7 cellular contexts compared by ENCODE assay signal in genomic region chr6:57047257-57047585, GRCh38. TPM values are rescaled to one million over a fixed set of nuclear protein-coding genes. Genes with fewer than 3 reads are reported as not detected.
A peak's percentile ranks its signal among the peaks of the same experiment; 100 is the strongest.
DNase-seq lines count a peak whose midpoint lies in the region; ATAC-seq, FAIRE-seq and TF ChIP-seq lines count a peak whose summit lies in the region.
"Not testable (repeated sequence)": the region's sequence is repeated elsewhere in the genome, so short reads cannot be mapped to it uniquely, and the experiment has no call there.

No MANE protein-coding gene starts in this region.

- not testable (repeated sequence) for TF ChIP-seq RAD21 in HepG2 (CRISPR knock-in tag; IDR thresholded peaks at IDR 0.05)

- TF ChIP-seq POLR2A in HepG2 (IDR thresholded peaks at IDR 0.05; ENCODE audit: insufficient read depth in 1 of 2, low read depth in 2 of 2, low read length in 2 of 2) = not testable (repeated sequence)

- H3K79me2 ChIP-seq in HepG2 (ENCODE audit: insufficient read depth, low read length) = peaks cover 35% of the 10 kb centered on the region

- POLR2A ChIA-PET in activated CD8-positive, alpha-beta T cell treated with anti-CD3 and anti-CD28 coated beads for 36 hours (lab: Charles Lee) = not testable (repeated sequence)
- POLR2A ChIA-PET in HepG2 (lab: Yijun Ruan, JAX) = interaction anchor here (0.8 kb wide), 1 partner anchor 125 kb away, joined by 3 read pairs; the partner anchor contains the start of gene BAG2

- no CpG with 5 or more reads among the region's 5 CpGs for WGBS in HepG2 (ENCODE audit: low lambda C conversion rate)

- H3K4me2 ChIP-seq in HepG2 (ENCODE audit: low read depth, low read length) = not testable (repeated sequence)

- ATAC-seq in GM18861 (IDR thresholded peaks at IDR 0.05; ENCODE audit: unreplicated experiment) (peak; percentile 12), GM19452 (IDR thresholded peaks at IDR 0.05; ENCODE audit: unreplicated experiment) (peak; percentile 30), GM21786 (IDR thresholded peaks at IDR 0.05; ENCODE audit: unreplicated experiment) (peak; percentile 8), HG02973 (IDR thresholded peaks at IDR 0.05; ENCODE audit: unreplicated experiment) (peak; percentile 36), HG03432 (IDR thresholded peaks at IDR 0.05; ENCODE audit: unreplicated experiment) (peak; percentile 27), HepG2 (peak; percentile 28)
- ATAC-seq in activated CD8-positive, alpha-beta T cell treated with anti-CD3 and anti-CD28 coated beads for 36 hours = peak; percentile 29

- CTCF ChIA-PET in activated CD8-positive, alpha-beta T cell treated with anti-CD3 and anti-CD28 coated beads for 36 hours (lab: Charles Lee); HepG2 (lab: Yijun Ruan, JAX; ENCODE audit: low intra/inter-chr PET ratio, low total read pairs): not testable (repeated sequence)

- H3K9me3 ChIP-seq in HepG2 (ENCODE audit: low read length) = not testable (repeated sequence)

- H3K36me3 ChIP-seq in HepG2 (replicated peaks in 1 of 2; ENCODE audit: control insufficient read depth in 1 of 2, insufficient read depth in 2 of 2, low read length in 2 of 2) = peaks cover 5 to 17% of the 10 kb centered on the region in 2 experiments; a peak in 4 of 5 replicates

- FAIRE-seq in HepG2 (lab: Jason Lieb, UNC) = peak; percentile 70

- H3K4me3 Mint-ChIP-seq in activated CD8-positive, alpha-beta T cell treated with anti-CD3 and anti-CD28 coated beads for 36 hours = not testable (repeated sequence)

- H3K9me3 Mint-ChIP-seq in activated CD8-positive, alpha-beta T cell treated with anti-CD3 and anti-CD28 coated beads for 36 hours = not testable (repeated sequence)

- H3K27ac Mint-ChIP-seq in activated CD8-positive, alpha-beta T cell treated with anti-CD3 and anti-CD28 coated beads for 36 hours = not testable (repeated sequence)

- not testable (repeated sequence) for H3K4me3 ChIP-seq in HepG2 (replicated peaks in 1 of 3; ENCODE audit: insufficient read depth in 1 of 3, low read depth in 2 of 3, low read length in 3 of 3)

- not testable (repeated sequence) for H3K27ac ChIP-seq in HepG2 (ENCODE audit: extremely low read length, insufficient read depth, low read length)

- H3K4me1 Mint-ChIP-seq in activated CD8-positive, alpha-beta T cell treated with anti-CD3 and anti-CD28 coated beads for 36 hours (ENCODE audit: low read depth) = peaks cover 28% of the 10 kb centered on the region

- DNase-seq in activated CD8-positive, alpha-beta T cell treated with anti-CD3 and anti-CD28 coated beads for 36 hours; HepG2 (ENCODE audit: low spot score): not testable (repeated sequence)

- peaks cover 31% of the 10 kb centered on the region for H3K36me3 Mint-ChIP-seq in activated CD8-positive, alpha-beta T cell treated with anti-CD3 and anti-CD28 coated beads for 36 hours (ENCODE audit: low read depth)

- H3K9ac ChIP-seq in HepG2 (ENCODE audit: insufficient read depth, low read depth, low read length) = not testable (repeated sequence)

- peaks cover 29% of the 10 kb centered on the region for H3K4me1 ChIP-seq in HepG2 (ENCODE audit: insufficient read depth, low read length)

- peaks cover 22% of the 10 kb centered on the region for H3K27me3 Mint-ChIP-seq in activated CD8-positive, alpha-beta T cell treated with anti-CD3 and anti-CD28 coated beads for 36 hours

- TF ChIP-seq EP300 in HepG2 (IDR thresholded peaks at IDR 0.05; ENCODE audit: low read depth in 2 of 2, low read length in 2 of 2); HepG2 (CRISPR knock-in tag; IDR thresholded peaks at IDR 0.05; ENCODE audit: borderline replicate concordance): not testable (repeated sequence)

- not testable (repeated sequence) for H4K20me1 ChIP-seq in HepG2 (ENCODE audit: insufficient read depth, low read length)

- not testable (repeated sequence) for BruUV-seq in HepG2 (replicated peaks; lab: Mats Ljungman, UMichigan)

- in situ Hi-C loops in HepG2 (cut with HindIII; ENCODE audit: extremely low pct_ligation_motif_present, low pct_unique_long_range_greater_than_20kb) = loop anchor here (25.0 kb wide), 1 partner anchor 265 kb away; the partner anchor contains the start of gene PRIM2

- intact Hi-C loops in activated CD8-positive, alpha-beta T cell treated with anti-CD3 and anti-CD28 coated beads for 36 hours (cut with micrococcal nuclease) = not testable (repeated sequence)
- intact Hi-C loops in HepG2 (cut with micrococcal nuclease; ENCODE audit: unreplicated experiment) = loop anchor here (2.0 to 5.0 kb wide), 3 partner anchors 42 to 170 kb away; partner anchors contain the start of gene BEND6

- not testable (repeated sequence) for H3K27me3 ChIP-seq in HepG2 (ENCODE audit: control insufficient read depth in 1 of 2, insufficient read depth in 2 of 2, low read length in 2 of 2)

- TF ChIP-seq CTCF in activated CD8-positive, alpha-beta T cell treated with anti-CD3 and anti-CD28 coated beads for 36 hours (IDR thresholded peaks at IDR 0.05); HepG2 (CRISPR knock-in tag; IDR thresholded peaks at IDR 0.05): not testable (repeated sequence)

- not testable (repeated sequence) for H2AFZ ChIP-seq in HepG2 (ENCODE audit: low read length)

RNA-seq across cellular contexts. Expression of gene KIAA1586, which starts 0.7 kb away (rescaled TPM):
- 10 to 100 TPM; 16.0 to 18.7 TPM for total RNA-seq in activated CD8-positive, alpha-beta T cell treated with anti-CD3 and anti-CD28 coated beads for 36 hours
- 16.9 and 24.7 TPM in 2 replicates for total RNA-seq in HepG2 (2016; rRNA removed; fragmentation: Illumina TruSeq; extraction: Trizol)
- total RNA-seq in HepG2 (2016; cell fraction: cytosol; rRNA removed; fragmentation: Illumina TruSeq; extraction: Trizol; ENCODE audit: low read depth) = 7.8 and 11.1 TPM in 2 replicates
- 17.9 and 29.0 TPM in 2 replicates for total RNA-seq in HepG2 (2016; cell fraction: insoluble cytoplasmic fraction; rRNA removed; fragmentation: Illumina TruSeq; extraction: Trizol)
- 6.8 and 11.8 TPM in 2 replicates for total RNA-seq in HepG2 (2016; cell fraction: membrane; rRNA removed; fragmentation: Illumina TruSeq; extraction: Trizol)
- 23.4 and 25.1 TPM in 2 replicates for total RNA-seq in HepG2 (2016; cell fraction: nucleus; rRNA removed; fragmentation: Illumina TruSeq; extraction: Trizol)
- polyA plus RNA-seq in HepG2 (2011; rRNA removed) = 4.2 and 5.5 TPM in 2 replicates
- polyA plus RNA-seq in HepG2 (2011; cell fraction: cytosol; rRNA removed) = 1.4 and 2.3 TPM in 2 replicates
- polyA plus RNA-seq in HepG2 (2011; cell fraction: nucleus; rRNA removed) = 2.3 and 3.1 TPM in 2 replicates
- polyA plus RNA-seq in HepG2 (2012) = 6.5 and 13.4 TPM in 2 replicates
- polyA plus RNA-seq in HepG2 (2016; cell fraction: cytosol; fragmentation: Illumina TruSeq; extraction: Trizol; ENCODE audit: low read depth) = 5.2 and 5.6 TPM in 2 replicates
- 25.7 and 32.0 TPM in 2 replicates for polyA plus RNA-seq in HepG2 (2016; cell fraction: insoluble cytoplasmic fraction; fragmentation: Illumina TruSeq; extraction: Trizol; ENCODE audit: low read depth)
- 6.6 and 8.4 TPM in 2 replicates for polyA plus RNA-seq in HepG2 (2016; cell fraction: membrane; fragmentation: Illumina TruSeq; extraction: Trizol; ENCODE audit: low read depth)
- polyA plus RNA-seq in HepG2 (2016; cell fraction: nucleus; fragmentation: Illumina TruSeq; extraction: Trizol; ENCODE audit: insufficient read depth, low read depth) = 20.4 and 25.6 TPM in 2 replicates
- 0.91 and 0.94 TPM in 2 replicates for polyA minus RNA-seq in HepG2 (2011; rRNA and poly(A)+ RNA removed; ENCODE audit: low replicate concordance)
- polyA minus RNA-seq in HepG2 (2011; cell fraction: cytosol; rRNA and poly(A)+ RNA removed) = 5.5 and 6.0 TPM in 2 replicates
- 24.6 and 25.6 TPM in 2 replicates for polyA minus RNA-seq in HepG2 (2011; cell fraction: nucleus; rRNA and poly(A)+ RNA removed)

RNA-seq across cellular contexts. Expression of gene ZNF451, which starts 42.8 kb away (rescaled TPM):
- total RNA-seq in activated CD8-positive, alpha-beta T cell treated with anti-CD3 and anti-CD28 coated beads for 36 hours = 10 to 100 TPM; 44.4 to 46.8 TPM
- 65.7 and 104 TPM in 2 replicates for total RNA-seq in HepG2 (2016; rRNA removed; fragmentation: Illumina TruSeq; extraction: Trizol)
- total RNA-seq in HepG2 (2016; cell fraction: cytosol; rRNA removed; fragmentation: Illumina TruSeq; extraction: Trizol; ENCODE audit: low read depth) = 24.7 and 26.5 TPM in 2 replicates
- 63.5 and 86.7 TPM in 2 replicates for total RNA-seq in HepG2 (2016; cell fraction: insoluble cytoplasmic fraction; rRNA removed; fragmentation: Illumina TruSeq; extraction: Trizol)
- total RNA-seq in HepG2 (2016; cell fraction: membrane; rRNA removed; fragmentation: Illumina TruSeq; extraction: Trizol) = 25.8 and 28.9 TPM in 2 replicates
- 114 and 121 TPM in 2 replicates for total RNA-seq in HepG2 (2016; cell fraction: nucleus; rRNA removed; fragmentation: Illumina TruSeq; extraction: Trizol)
- polyA plus RNA-seq in HepG2 (2011; rRNA removed) = 26.8 and 32.1 TPM in 2 replicates
- polyA plus RNA-seq in HepG2 (2011; cell fraction: cytosol; rRNA removed) = 11.2 and 15.5 TPM in 2 replicates
- 31.4 and 36.5 TPM in 2 replicates for polyA plus RNA-seq in HepG2 (2011; cell fraction: nucleus; rRNA removed)
- polyA plus RNA-seq in HepG2 (2012) = 19.2 and 24.0 TPM in 2 replicates
- polyA plus RNA-seq in HepG2 (2016; cell fraction: cytosol; fragmentation: Illumina TruSeq; extraction: Trizol; ENCODE audit: low read depth) = 2.4 and 2.9 TPM in 2 replicates
- 26.3 and 29.7 TPM in 2 replicates for polyA plus RNA-seq in HepG2 (2016; cell fraction: insoluble cytoplasmic fraction; fragmentation: Illumina TruSeq; extraction: Trizol; ENCODE audit: low read depth)
- 4.3 and 5.0 TPM in 2 replicates for polyA plus RNA-seq in HepG2 (2016; cell fraction: membrane; fragmentation: Illumina TruSeq; extraction: Trizol; ENCODE audit: low read depth)
- polyA plus RNA-seq in HepG2 (2016; cell fraction: nucleus; fragmentation: Illumina TruSeq; extraction: Trizol; ENCODE audit: insufficient read depth, low read depth) = 58.1 and 64.8 TPM in 2 replicates
- polyA minus RNA-seq in HepG2 (2011; rRNA and poly(A)+ RNA removed; ENCODE audit: low replicate concordance) = 41.3 and 48.2 TPM in 2 replicates
- polyA minus RNA-seq in HepG2 (2011; cell fraction: cytosol; rRNA and poly(A)+ RNA removed) = 47.5 and 51.5 TPM in 2 replicates
- polyA minus RNA-seq in HepG2 (2011; cell fraction: nucleus; rRNA and poly(A)+ RNA removed) = 297 and 303 TPM in 2 replicates
